ENCODE assay signal across 26 cellular contexts in the genomic region with DNA sequence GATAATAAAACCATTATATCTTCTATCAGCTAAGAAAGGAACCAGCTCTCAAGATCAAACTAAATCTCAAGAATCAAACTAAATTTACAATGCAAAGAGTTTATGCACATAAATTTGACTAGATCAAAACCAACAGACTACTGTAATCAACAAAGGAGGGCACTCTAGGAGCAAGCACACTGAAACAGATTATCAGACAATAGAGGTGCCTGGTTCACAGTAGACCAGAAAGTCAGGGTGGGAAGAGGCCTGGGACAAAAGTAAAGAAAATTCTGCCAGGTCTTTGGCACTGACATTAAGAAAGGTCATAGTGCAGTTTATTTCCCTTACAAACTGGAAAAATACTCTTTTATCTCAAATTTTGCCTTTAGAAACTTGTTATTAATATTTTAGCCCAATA.
"Had no signal": no experiment of that assay in that cellular context is flagged by ENCODE, and none has a peak within 500 bp of the region (broad histone marks: within the 10 kb centered on the region; RNA-seq: fewer than 3 reads in every experiment).

No MANE protein-coding gene starts in this region.

- H3K4me3 Mint-ChIP-seq: natural killer cell; T-helper 1 cell treated with Interleukin-12 subunit alpha and Interleukin-12 subunit beta and Interleukin-4 antibody, amounts not matched to agents 30 μg/mL and 1 μg/mL, for 36 hours had no signal

- H3K27ac ChIP-seq: colonic mucosa, heart left ventricle, testis, transverse colon, VCaP had no signal

- DNase-seq: activated CD4-positive, alpha-beta T cell treated with anti-CD3 and anti-CD28 coated beads for 48 hours; activated CD4-positive, alpha-beta T cell treated with anti-CD3 and anti-CD28 coated beads, Interleukin-2, amount 50 U/mL, for 48 hours; activated CD8-positive, alpha-beta memory T cell treated with anti-CD3 and anti-CD28 coated beads for 24 hours; activated CD8-positive, alpha-beta memory T cell treated with anti-CD3 and anti-CD28 coated beads, Interleukin-2, amount 50 U/mL, for 4 hours; activated naive CD4-positive, alpha-beta T cell; activated T-cell treated with anti-CD3 and anti-CD28 coated beads, Interleukin-2, amount 50 U/mL, for 1 hour; cerebellar nuclear complex; colonic mucosa; effector CD8-positive, alpha-beta T cell; foreskin fibroblast; heart left ventricle; hypothalamus; natural killer cell; right cardiac atrium; stimulated activated CD4-positive, alpha-beta T cell treated with anti-CD3 and anti-CD28 coated beads, Interleukin-2, amount 100 ng/mL, for 48 hours; stimulated activated naive CD8-positive, alpha-beta T cell treated with anti-CD3 and anti-CD28 coated beads, Interleukin-15, Interleukin-2, amounts not matched to agents 100 U/mL and 50 U/mL, for 24 hours; T-helper 9 cell; testis; transverse colon had no signal

- H3K36me3 Mint-ChIP-seq: activated naive CD4-positive, alpha-beta T cell treated with anti-CD3 and anti-CD28 coated beads, Interleukin-2, amount 50 U/mL, for 72 hours; natural killer cell had no signal

- H3K9me3 Mint-ChIP-seq: activated naive CD4-positive, alpha-beta T cell treated with anti-CD3 and anti-CD28 coated beads, Interleukin-2, amount 50 U/mL, for 72 hours; activated T-helper 2 cell treated with anti-CD3 and anti-CD28 coated beads, Interferon-gamma antibody, Interleukin-2, Interleukin-4, amounts not matched to agents 10 μg/mL and 5 μg/mL and 100 μg/mL, durations not matched to agents 14 hours and 24 hours and 36 hours; natural killer cell; T-helper 1 cell treated with Interleukin-12 subunit alpha and Interleukin-12 subunit beta and Interleukin-4 antibody, amounts not matched to agents 30 μg/mL and 1 μg/mL, for 36 hours had no signal

- H3K4me3 ChIP-seq: colonic mucosa, heart left ventricle, testis, transverse colon had no signal

- H3K36me3 ChIP-seq: colonic mucosa, transverse colon had no signal

- H3K27ac Mint-ChIP-seq: activated naive CD4-positive, alpha-beta T cell treated with anti-CD3 and anti-CD28 coated beads, Interleukin-2, amount 50 U/mL, for 72 hours; activated T-helper 2 cell treated with anti-CD3 and anti-CD28 coated beads, Interferon-gamma antibody, Interleukin-2, Interleukin-4, amounts not matched to agents 10 μg/mL and 5 μg/mL and 100 μg/mL, durations not matched to agents 14 hours and 24 hours and 36 hours; natural killer cell; T-helper 1 cell treated with Interleukin-12 subunit alpha and Interleukin-12 subunit beta and Interleukin-4 antibody, amounts not matched to agents 30 μg/mL and 1 μg/mL, for 36 hours had no signal

- ATAC-seq: activated CD4-positive, CD25-positive, alpha-beta regulatory T cell treated with anti-CD3 and anti-CD28 coated beads, Interleukin-2, amount 50 U/mL, for 24 hours; activated naive CD4-positive, alpha-beta T cell treated with anti-CD3 and anti-CD28 coated beads, Interleukin-2, amount 50 U/mL, for 72 hours; heart left ventricle; natural killer cell; right cardiac atrium; stimulated activated naive CD8-positive, alpha-beta T cell treated with anti-CD3 and anti-CD28 coated beads, Interleukin-15, Interleukin-2, amounts not matched to agents 100 U/mL and 50 U/mL, for 24 hours had no signal

- H3K9me3 ChIP-seq: colonic mucosa, heart left ventricle, testis, transverse colon had no signal

- H3K4me1 ChIP-seq: colonic mucosa had no signal

- FAIRE-seq: bronchial epithelial cell, TTC549 had no signal

- H3K27me3 ChIP-seq: colonic mucosa, heart left ventricle, testis, transverse colon had no signal
